1 cellular context compared by ENCODE assay signal in genomic region chr13:110559986-110560385, GRCh38.
TF ChIP-seq lines count a peak whose summit lies in the region.

No MANE protein-coding gene starts in this region.

TF ChIP-seq in H1, 55 proteins besides CTCF, POLR2A, EP300 and RAD21:
- no peak for TF ChIP-seq YY1 (IDR thresholded peaks at IDR 0.05; ENCODE audit: low read depth, low read length)
- no peak for TF ChIP-seq CHD1 (IDR thresholded peaks at IDR 0.05; ENCODE audit: low read depth, low read length)
- TF ChIP-seq CREB1 (IDR thresholded peaks at IDR 0.05): no peak
- TF ChIP-seq CHD2 (IDR thresholded peaks at IDR 0.05; ENCODE audit: low read length): no peak
- no peak for TF ChIP-seq CEBPB (IDR thresholded peaks at IDR 0.05; ENCODE audit: low read depth, low read length)
- TF ChIP-seq SIN3A (conservative IDR thresholded peaks at IDR 0.05 in 1 of 2, IDR thresholded peaks at IDR 0.05 in 1 of 2; ENCODE audit: low read depth in 1 of 2, low read length in 2 of 2): no peak
- no peak for TF ChIP-seq CBX8 (IDR thresholded peaks at IDR 0.05; ENCODE audit: borderline replicate concordance, low read depth, low read length)
- no peak for TF ChIP-seq USF2 (IDR thresholded peaks at IDR 0.05; ENCODE audit: low read length)
- TF ChIP-seq TCF12 (IDR thresholded peaks at IDR 0.05; ENCODE audit: low read depth, low read length): no peak
- no peak for TF ChIP-seq HDAC6 (IDR thresholded peaks at IDR 0.05; ENCODE audit: low read depth, low read length)
- TF ChIP-seq PHF8 (conservative IDR thresholded peaks at IDR 0.05; ENCODE audit: low read depth, low read length): no peak
- no peak for TF ChIP-seq RFX5 (IDR thresholded peaks at IDR 0.05; ENCODE audit: borderline replicate concordance, low read depth, low read length)
- TF ChIP-seq EGR1 (IDR thresholded peaks at IDR 0.05; ENCODE audit: borderline replicate concordance, low read depth, low read length): no peak
- TF ChIP-seq TEAD4 (IDR thresholded peaks at IDR 0.05; ENCODE audit: low read depth, low read length): no peak
- no peak for TF ChIP-seq ASH2L (IDR thresholded peaks at IDR 0.05; ENCODE audit: low read length)
- TF ChIP-seq SUZ12 (IDR thresholded peaks at IDR 0.05; ENCODE audit: low read length): no peak
